In the genomic region with DNA sequence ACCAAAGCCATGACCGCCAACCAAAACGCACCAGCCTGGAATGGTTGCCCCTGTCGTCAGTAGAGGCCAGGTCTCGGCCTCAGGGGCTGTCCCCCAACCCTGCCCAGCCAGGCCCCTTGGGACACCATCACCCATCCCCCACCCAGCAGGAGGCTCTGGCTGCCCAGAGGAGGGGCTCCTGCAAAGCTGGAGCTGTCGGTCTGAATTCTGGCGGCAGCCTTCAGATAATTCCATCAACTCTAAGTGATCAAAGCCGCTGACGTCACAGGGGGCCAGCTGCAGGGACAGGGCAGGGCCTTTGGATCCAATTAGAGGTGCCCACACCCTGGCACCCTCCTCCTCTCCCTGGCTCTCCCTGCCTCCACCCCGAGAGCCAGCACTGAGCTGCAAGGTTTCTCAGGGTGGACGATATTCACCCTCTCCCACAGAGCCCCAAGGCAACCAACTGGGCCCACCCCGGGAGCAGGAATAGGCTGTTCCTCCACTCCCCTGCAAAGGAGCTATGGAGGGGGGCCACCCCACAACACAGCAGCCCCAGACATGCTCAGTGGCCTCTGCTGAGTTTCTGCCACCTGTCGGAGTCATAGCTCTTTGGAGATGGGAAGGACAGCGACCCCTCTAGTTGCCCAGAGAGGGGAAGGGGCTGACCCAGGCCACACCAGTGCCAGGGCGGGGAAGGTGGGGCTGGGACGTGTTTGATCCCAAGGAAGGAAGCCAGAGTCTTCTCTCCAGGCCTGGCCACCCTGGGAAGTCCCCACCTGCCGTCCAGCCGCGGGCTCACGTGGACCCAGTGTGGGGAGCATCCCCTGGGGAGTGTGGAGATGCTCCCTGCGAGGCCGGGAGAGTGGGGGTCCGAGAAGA, we compare ENCODE assay signal across 9 cellular contexts.
DNase-seq lines count a peak whose midpoint lies in the region; ATAC-seq and TF ChIP-seq lines count a peak whose summit lies in the region.
"Had no signal": no experiment of that assay in that cellular context is flagged by ENCODE, and none has a peak within 500 bp of the region (broad histone marks: within the 10 kb centered on the region; RNA-seq: fewer than 3 reads in every experiment).

No MANE protein-coding gene starts in this region.

- H3K27me3 Mint-ChIP-seq in activated T-cell treated with anti-CD3 and anti-CD28 coated beads, Interleukin-2, amount 50 U/mL, for 4 hours (ENCODE audit: low read depth) = peaks cover 3% of the 10 kb centered on the region

- H3K9ac ChIP-seq in iPS-18a (ENCODE audit: low read length) = no peak overlapping the region

- H3K36me3 ChIP-seq in iPS-18a (ENCODE audit: control insufficient read depth, low read depth, low read length) (no peaks in the 10 kb centered on the region), suprapubic skin (no peaks in the 10 kb centered on the region)

- no peak for ATAC-seq in activated T-cell treated with anti-CD3 and anti-CD28 coated beads, Interleukin-2, amount 50 U/mL, for 4 hours
- no peak for ATAC-seq in activated CD4-positive, CD25-positive, alpha-beta regulatory T cell treated with anti-CD3 and anti-CD28 coated beads, Interleukin-2, amount 50 U/mL, for 24 hours

- H3K27ac ChIP-seq in iPS-18a (ENCODE audit: low read length) (no peak overlapping the region), suprapubic skin (no peak overlapping the region)
- H3K27ac ChIP-seq: C4-2B had no signal

- no peak for TF ChIP-seq CTCF in suprapubic skin (IDR thresholded peaks at IDR 0.05)

- TF ChIP-seq POLR2A in suprapubic skin (IDR thresholded peaks at IDR 0.05) = no peak

- peaks cover 8% of the 10 kb centered on the region for H3K4me1 Mint-ChIP-seq in activated T-cell treated with anti-CD3 and anti-CD28 coated beads, Interleukin-2, amount 50 U/mL, for 4 hours (ENCODE audit: low read depth)

- H3K9me3 ChIP-seq in iPS-18a (ENCODE audit: control insufficient read depth, low read depth, low read length) (no peaks in the 10 kb centered on the region), suprapubic skin (no peaks in the 10 kb centered on the region)

- no peak for TF ChIP-seq EP300 in suprapubic skin (IDR thresholded peaks at IDR 0.05)

- H3K9me3 Mint-ChIP-seq in activated T-cell treated with anti-CD3 and anti-CD28 coated beads, Interleukin-2, amount 50 U/mL, for 4 hours = no peaks in the 10 kb centered on the region

- H3K4me3 ChIP-seq in iPS-18a (ENCODE audit: low read length) (peak overlapping the region; percentile 58), suprapubic skin (peak overlapping the region; percentile 75)

- peaks cover 4% of the 10 kb centered on the region for H3K4me1 ChIP-seq in iPS-18a (ENCODE audit: control insufficient read depth, low read depth, low read length)
- H3K4me1 ChIP-seq in suprapubic skin = peaks cover 35% of the 10 kb centered on the region

- H3K4me3 Mint-ChIP-seq in activated T-cell treated with anti-CD3 and anti-CD28 coated beads, Interleukin-2, amount 50 U/mL, for 4 hours = no peak overlapping the region

- DNase-seq in activated T-cell treated with anti-CD3 and anti-CD28 coated beads, Interleukin-2, amount 50 U/mL, for 1 hour = peak; percentile 30
- no peak for DNase-seq in activated T-cell treated with anti-CD3 and anti-CD28 coated beads, Interleukin-2, amount 50 U/mL, for 4 hours
- peak; percentile 81 for DNase-seq in SW480 (ENCODE audit: low spot score)
- DNase-seq in suprapubic skin (ENCODE audit: low spot score in 2 of 2) = peak in 1 of 2 donors; percentile 75
- DNase-seq in NCI-H748 (lab: John Stamatoyannopoulos, UW; ENCODE audit: unreplicated experiment) = no peak
- DNase-seq in DMS 273 (lab: John Stamatoyannopoulos, UW; ENCODE audit: unreplicated experiment) = no peak

- H3K27me3 ChIP-seq in iPS-18a (ENCODE audit: control insufficient read depth, insufficient read depth, low read length) (peaks cover 14% of the 10 kb centered on the region), suprapubic skin (peaks cover 21% of the 10 kb centered on the region)

- whole genome bisulfite sequencing in suprapubic skin = 27% methylated on average over 12 of the region's 22 CpGs

- H3K36me3 Mint-ChIP-seq in activated T-cell treated with anti-CD3 and anti-CD28 coated beads, Interleukin-2, amount 50 U/mL, for 4 hours (ENCODE audit: insufficient read depth) = no peaks in the 10 kb centered on the region

Comparison
In these comparisons a context has a peak if more than half of its experiments do, and no peak if none do; other contexts are left out.
1. DNase-seq: peak in activated T-cell treated with anti-CD3 and anti-CD28 coated beads, Interleukin-2, amount 50 U/mL, for 1 hour (single experiment) and SW480 (single experiment); none in activated T-cell treated with anti-CD3 and anti-CD28 coated beads, Interleukin-2, amount 50 U/mL, for 4 hours (single experiment), NCI-H748 (single experiment) and DMS 273 (single experiment).